8 cellular contexts compared by ENCODE assay signal in genomic region chr22:36546092-36546804, GRCh38. TPM values are rescaled to one million over a fixed set of nuclear protein-coding genes. Genes with fewer than 3 reads are reported as not detected.
DNase-seq lines count a peak whose midpoint lies in the region; ATAC-seq, FAIRE-seq and TF ChIP-seq lines count a peak whose summit lies in the region.

No MANE protein-coding gene starts in this region.

- TF ChIP-seq CTCF in RWPE1 (conservative IDR thresholded peaks at IDR 0.05; ENCODE audit: low read depth), result peak; percentile 73
- TF ChIP-seq CTCF in bronchial epithelial cell (IDR thresholded peaks at IDR 0.05; ENCODE audit: insufficient read depth, low read length, severe bottlenecking), result peak; percentile 56
- TF ChIP-seq CTCF in type B pancreatic cell (conservative IDR thresholded peaks at IDR 0.05), result peak; percentile 86

- no peaks in the 10 kb centered on the region for H3K36me3 Mint-ChIP-seq in type B pancreatic cell

- ATAC-seq in left lobe of liver, result peak; percentile 60
- ATAC-seq in GM18520 (IDR thresholded peaks at IDR 0.05; ENCODE audit: unreplicated experiment), result no peak

- peaks cover 46% of the 10 kb centered on the region for H3K27me3 Mint-ChIP-seq in type B pancreatic cell

- FAIRE-seq in bronchial epithelial cell (lab: Jason Lieb, UNC), result peak; percentile 70

- no peak overlapping the region for H3K4me3 Mint-ChIP-seq in type B pancreatic cell

- H3K27ac Mint-ChIP-seq in type B pancreatic cell, result peak overlapping the region; percentile 50

- no peaks in the 10 kb centered on the region for H3K9me3 Mint-ChIP-seq in type B pancreatic cell

- H3K27me3 ChIP-seq in bronchial epithelial cell (ENCODE audit: control insufficient read depth, insufficient read depth, low read length), result peaks cover under 1% of the 10 kb centered on the region

- POLR2A ChIA-PET in RWPE1 (lab: Yijun Ruan, JAX; ENCODE audit: low non-redundant PET), result no interaction called here

- CTCF ChIA-PET in RWPE1 (lab: Yijun Ruan, JAX), result interaction anchor here (0.6 to 0.7 kb wide), 2 partner anchors 227 to 424 kb away, joined by 4 to 5 read pairs; no protein-coding TSS in a partner anchor

- no peak overlapping the region for H3K27ac ChIP-seq in RWPE1

- H3K36me3 ChIP-seq in bronchial epithelial cell (ENCODE audit: control insufficient read depth, insufficient read depth, low read length), result no peaks in the 10 kb centered on the region

- peak; percentile 47 for DNase-seq in DMS153 (lab: John Stamatoyannopoulos, UW)
- peak; percentile 69 for DNase-seq in HuH-7 (ENCODE audit: low spot score)
- peak; percentile 51 for DNase-seq in RWPE1 (ENCODE audit: low spot score)
- DNase-seq in bronchial epithelial cell (ENCODE audit: low read depth), result peak; percentile 23
- no peak for DNase-seq in left lobe of liver (ENCODE audit: low spot score)
- DNase-seq in type B pancreatic cell (ENCODE audit: extremely low spot score, unreplicated experiment), result no peak
- DNase-seq in activated gamma-delta T cell treated with Interleukin-2 at 50 U/mL for 16 hours, result no peak

- no peaks in the 10 kb centered on the region for H3K4me1 Mint-ChIP-seq in type B pancreatic cell (ENCODE audit: unreplicated experiment)

- no peak overlapping the region for H3K4me3 ChIP-seq in bronchial epithelial cell (ENCODE audit: low read depth, low read length)

RNA-seq across cellular contexts. Expression of gene EIF3D, which starts 17.3 kb away (rescaled TPM):
- 442 and 1,330 TPM in 2 replicates for total RNA-seq in bronchial epithelial cell
- 34.5 TPM for total RNA-seq in left lobe of liver
- total RNA-seq in type B pancreatic cell (ENCODE audit: low replicate concordance), result 162 and 190 TPM in 2 replicates

RNA-seq across cellular contexts. Expression of gene FOXRED2, which starts 39.4 kb away (rescaled TPM):
- total RNA-seq in bronchial epithelial cell, result 1.6 and 2.0 TPM in 2 replicates
- 9.0 TPM for total RNA-seq in left lobe of liver
- 20.6 and 38.8 TPM in 2 replicates for total RNA-seq in type B pancreatic cell (ENCODE audit: low replicate concordance)

Comparison
In these comparisons a context has a peak if more than half of its experiments do, and no peak if none do; other contexts are left out.
1. DNase-seq: peak in DMS153 (single experiment), HuH-7 (single experiment), RWPE1 (single experiment) and bronchial epithelial cell (single experiment); none in left lobe of liver (single experiment), type B pancreatic cell (single experiment) and activated gamma-delta T cell treated with Interleukin-2 at 50 U/mL for 16 hours (single experiment).
2. Peak in every context shown above with its lines, with median percentiles within 50 percentile points of each other: CTCF ChIP-seq.